ENCODE assay signal across 9 cellular contexts in the genomic region with DNA sequence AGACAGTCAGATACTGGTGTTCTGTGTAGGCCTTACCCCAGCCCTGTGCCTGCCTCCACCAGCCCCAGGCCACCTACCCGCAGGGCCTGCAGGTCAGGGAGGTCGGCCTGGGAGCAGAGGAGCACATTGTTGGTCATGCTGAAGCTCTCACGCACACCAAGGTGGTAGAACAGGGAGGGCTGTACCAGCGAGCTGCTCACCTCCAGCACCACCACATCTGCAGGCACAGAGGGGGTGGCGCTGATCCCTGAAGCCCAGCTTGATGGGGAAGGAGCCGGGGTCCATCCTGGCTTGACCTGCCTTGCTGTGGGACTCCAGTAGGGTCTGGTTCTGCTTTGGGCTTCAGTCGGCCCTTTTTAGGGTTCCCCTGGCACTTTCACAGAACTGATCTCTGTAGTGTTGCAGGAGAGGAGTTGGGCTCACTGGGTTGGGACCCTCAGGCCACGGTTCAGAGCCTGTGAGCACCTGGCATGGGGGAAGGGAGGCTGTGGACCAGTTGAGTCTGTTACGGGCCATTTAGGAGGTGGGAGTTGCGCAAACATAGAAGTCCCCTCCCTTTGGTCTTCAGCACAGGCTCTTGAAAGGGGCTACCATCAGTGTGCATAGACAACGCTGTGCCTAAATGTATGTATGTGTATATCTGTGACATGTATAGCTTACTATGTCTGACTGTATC. TPM values are rescaled to one million over a fixed set of nuclear protein-coding genes. Genes with fewer than 3 reads are reported as not detected.
DNase-seq lines count a peak whose midpoint lies in the region; ATAC-seq and TF ChIP-seq lines count a peak whose summit lies in the region.
"Had no signal": no experiment of that assay in that cellular context is flagged by ENCODE, and none has a peak within 500 bp of the region (broad histone marks: within the 10 kb centered on the region; RNA-seq: fewer than 3 reads in every experiment).

No MANE protein-coding gene starts in this region.

- no peak overlapping the region for H3K27ac ChIP-seq in PC-3 (ENCODE audit: low read length)

- intact Hi-C loops in Caco-2 (cut with micrococcal nuclease; ENCODE audit: unreplicated experiment) (loop anchor here (1.0 kb wide), 1 partner anchor 23 kb away; no protein-coding TSS in a partner anchor), PC-3 (cut with micrococcal nuclease) (loop anchor here (2.0 kb wide), 1 partner anchor 24 kb away; no protein-coding TSS in a partner anchor)

- no peaks in the 10 kb centered on the region for H3K9me3 Mint-ChIP-seq in Caco-2 (ENCODE audit: unreplicated experiment)
- no peaks in the 10 kb centered on the region for H3K9me3 Mint-ChIP-seq in endothelial cell (ENCODE audit: unreplicated experiment)
- H3K9me3 Mint-ChIP-seq in osteocyte (ENCODE audit: unreplicated experiment): no peaks in the 10 kb centered on the region

- H3K27me3 Mint-ChIP-seq in Caco-2 (ENCODE audit: insufficient read depth, unreplicated experiment): no peaks in the 10 kb centered on the region
- H3K27me3 Mint-ChIP-seq in endothelial cell (ENCODE audit: unreplicated experiment): peaks cover 16% of the 10 kb centered on the region
- no peaks in the 10 kb centered on the region for H3K27me3 Mint-ChIP-seq in osteocyte (ENCODE audit: unreplicated experiment)

- CTCF ChIA-PET in Caco-2 (lab: Charles Lee): interaction anchor here (0.5 to 3.2 kb wide), 12 partner anchors 8 to 1278 kb away, joined by 3 to 28 read pairs (median 6); partner anchors contain the start of gene TAF12
- CTCF ChIA-PET in PC-3 (lab: Charles Lee): interaction anchor here (2.5 kb wide), 1 partner anchor 65 kb away, joined by 11 read pairs; no protein-coding TSS in a partner anchor

- H3K4me3 Mint-ChIP-seq in Caco-2 (ENCODE audit: unreplicated experiment): peak overlapping the region; percentile 98
- peak overlapping the region; percentile 91 for H3K4me3 Mint-ChIP-seq in endothelial cell (ENCODE audit: unreplicated experiment)
- H3K4me3 Mint-ChIP-seq in osteocyte (ENCODE audit: unreplicated experiment): peak overlapping the region; percentile 87

- peaks cover 10% of the 10 kb centered on the region for H3K79me2 ChIP-seq in PC-3 (ENCODE audit: low read length)

- ATAC-seq in PC-3: no peak
- no peak for ATAC-seq in GM21367 (IDR thresholded peaks at IDR 0.05; ENCODE audit: unreplicated experiment)

- H3K4me1 Mint-ChIP-seq in Caco-2 (ENCODE audit: low read depth, unreplicated experiment) (peaks cover 7% of the 10 kb centered on the region), endothelial cell (ENCODE audit: unreplicated experiment) (peaks cover 27% of the 10 kb centered on the region), osteocyte (ENCODE audit: unreplicated experiment) (peaks cover 30% of the 10 kb centered on the region)

- H3K4me1 ChIP-seq in Caco-2 (peaks cover 16% of the 10 kb centered on the region), PC-3 (ENCODE audit: insufficient read depth, low read length) (peaks cover 13% of the 10 kb centered on the region)

- POLR2A ChIA-PET in Caco-2 (lab: Charles Lee): interaction anchor here (0.9 to 1.9 kb wide), 3 partner anchors 11 to 42 kb away, joined by 7 to 13 read pairs (median 9); no protein-coding TSS in a partner anchor
- POLR2A ChIA-PET in PC-3 (lab: Charles Lee; ENCODE audit: unreplicated experiment): interaction anchor here (0.6 kb wide), 2 partner anchors 206 to 1141 kb away, joined by 3 read pairs; partner anchors contain the start of gene RCC1

- H3K36me3 ChIP-seq in Caco-2 (ENCODE audit: control insufficient read depth, insufficient read depth, low read length) (no peaks in the 10 kb centered on the region), PC-3 (ENCODE audit: low read depth, low read length) (no peaks in the 10 kb centered on the region; the same call in 1 of the 2 replicates)

- H3K4me3 ChIP-seq in Caco-2 (ENCODE audit: low read depth, low read length): peak overlapping the region; percentile 18; the same call in 1 of the 2 replicates
- peak overlapping the region; percentile 89 for H3K4me3 ChIP-seq in PC-3 (ENCODE audit: low read length)

- no peaks in the 10 kb centered on the region for H4K20me1 ChIP-seq in PC-3 (ENCODE audit: low read length)

- H3K27ac Mint-ChIP-seq in Caco-2 (ENCODE audit: unreplicated experiment): peak overlapping the region; percentile 85
- no peak overlapping the region for H3K27ac Mint-ChIP-seq in endothelial cell (ENCODE audit: unreplicated experiment)
- H3K27ac Mint-ChIP-seq in osteocyte (ENCODE audit: unreplicated experiment): peak overlapping the region; percentile 97

- no peaks in the 10 kb centered on the region for H3K9me2 ChIP-seq in PC-3 (replicated peaks; ENCODE audit: low read length)

- H3K27me3 ChIP-seq in Caco-2 (replicated peaks; ENCODE audit: control insufficient read depth, insufficient read depth, low read length) (no peaks in the 10 kb centered on the region), PC-3 (ENCODE audit: low read length) (no peaks in the 10 kb centered on the region)

- H3K4me2 ChIP-seq in PC-3 (ENCODE audit: low read length): peak overlapping the region; percentile 97

- TF ChIP-seq CTCF in Caco-2 (IDR thresholded peaks at IDR 0.05; ENCODE audit: insufficient read depth in 1 of 2, low read depth in 1 of 2, low read length in 1 of 2, severe bottlenecking in 1 of 2, unreplicated experiment in 1 of 2) (no peak), PC-3 (conservative IDR thresholded peaks at IDR 0.05; ENCODE audit: low read depth, low read length) (no peak), endothelial cell (IDR thresholded peaks at IDR 0.05; ENCODE audit: unreplicated experiment) (no peak), osteocyte (IDR thresholded peaks at IDR 0.05) (no peak)

- H3K9ac ChIP-seq in PC-3 (ENCODE audit: low read length): no peak overlapping the region

- BruUV-seq in Caco-2 (replicated peaks; lab: Mats Ljungman, UMichigan): no TSS peak
- BruUV-seq in PC-3 (replicated peaks; lab: Mats Ljungman, UMichigan): TSS peak; percentile 72

- no peaks in the 10 kb centered on the region for H3F3A ChIP-seq in PC-3 (ENCODE audit: low read length, unreplicated experiment)

- peak overlapping the region; percentile 90 for H2AFZ ChIP-seq in PC-3 (ENCODE audit: low read length)

- H3K9me3 ChIP-seq in Caco-2 (no peaks in the 10 kb centered on the region), PC-3 (ENCODE audit: low read length) (no peaks in the 10 kb centered on the region)

- H3K36me3 Mint-ChIP-seq in Caco-2 (ENCODE audit: insufficient read depth, unreplicated experiment) (peaks cover 12% of the 10 kb centered on the region), endothelial cell (ENCODE audit: low read depth, unreplicated experiment) (peaks cover 13% of the 10 kb centered on the region), osteocyte (ENCODE audit: unreplicated experiment) (peaks cover 23% of the 10 kb centered on the region)

- DNase-seq in Caco-2 (no peak), PC-3 (no peak), endothelial cell (ENCODE audit: low spot score) (no peak), osteocyte (ENCODE audit: extremely low spot score, unreplicated experiment) (no peak), NOMO-1 treated with dmso at 0.1 percent for 144 hours (lab: John Stamatoyannopoulos, UW; ENCODE audit: unreplicated experiment) (no peak), mesenteric fat pad (ENCODE audit: low spot score) (no peak)
- DNase-seq in stimulated activated CD4-positive, alpha-beta T cell treated with anti-CD3 and anti-CD28 coated beads, Interleukin-4, amount 100 ng/mL, for 24 hours: no peak
- DNase-seq: NCI-H1048 had no signal

RNA-seq across cellular contexts. Expression of gene MAP3K6, which starts 1.9 kb away (rescaled TPM):
- total RNA-seq in Caco-2 (2022): 8.8 and 11.7 TPM in 2 replicates
- total RNA-seq in PC-3 (2014; rRNA removed): 25.1 and 44.5 TPM in 2 replicates
- total RNA-seq in endothelial cell (ENCODE audit: unreplicated experiment): 35.7 TPM
- 43.0 and 48.2 TPM in 2 replicates for total RNA-seq in osteocyte
- 95.0 TPM for total RNA-seq in mesenteric fat pad

RNA-seq across cellular contexts. Expression of gene FCN3, which starts 9.8 kb away (rescaled TPM):
- total RNA-seq in Caco-2 (2022) (not detected in 2 replicates), PC-3 (2014; rRNA removed) (not detected in 2 replicates), endothelial cell (ENCODE audit: unreplicated experiment) (132 TPM), osteocyte (not detected in 2 replicates), mesenteric fat pad (51.9 TPM)

RNA-seq across cellular contexts. Expression of gene CD164L2, which starts 18.3 kb away (rescaled TPM):
- 0.21 TPM in 1 of 2 replicates, not detected in the other for total RNA-seq in Caco-2 (2022)
- 0.40 and 0.47 TPM in 2 replicates for total RNA-seq in PC-3 (2014; rRNA removed)
- total RNA-seq in endothelial cell (ENCODE audit: unreplicated experiment): 0.72 TPM
- total RNA-seq in osteocyte: not detected in 2 replicates
- not detected for total RNA-seq in mesenteric fat pad

RNA-seq across cellular contexts. Expression of gene SYTL1, which starts 23.0 kb away (rescaled TPM):
- total RNA-seq in Caco-2 (2022) (11.0 and 11.2 TPM in 2 replicates), PC-3 (2014; rRNA removed) (26.8 and 34.3 TPM in 2 replicates), endothelial cell (ENCODE audit: unreplicated experiment) (1.3 TPM), osteocyte (0.46 and 0.97 TPM in 2 replicates), mesenteric fat pad (1.9 TPM)

RNA-seq across cellular contexts. Expression of gene GPR3, which starts 27.6 kb away (rescaled TPM):
- total RNA-seq in Caco-2 (2022): 0.91 and 1.2 TPM in 2 replicates
- 4.7 TPM in 2 replicates for total RNA-seq in PC-3 (2014; rRNA removed)
- total RNA-seq in endothelial cell (ENCODE audit: unreplicated experiment): 2.4 TPM
- 0.50 and 0.56 TPM in 2 replicates for total RNA-seq in osteocyte
- 0.51 TPM for total RNA-seq in mesenteric fat pad

Comparison
In these comparisons a context has a peak if more than half of its experiments do, and no peak if none do; other contexts are left out.
1. RNA of gene FCN3, which starts 9.8 kb away (total RNA-seq): 132 TPM in endothelial cell (single experiment) and 51.9 TPM in mesenteric fat pad (single experiment); not detected in Caco-2, not detected in PC-3 and not detected in osteocyte; every median in the first group is over 10 times any median in the second.
2. Peak in every context shown above with its lines, with median percentiles within 50 percentile points of each other: H3K4me3 Mint-ChIP-seq.